Comparison of ENCODE assay signal across 8 cellular contexts in genomic region chr1:207750901-207751300, GRCh38.
DNase-seq lines count a peak whose midpoint lies in the region; ATAC-seq and TF ChIP-seq lines count a peak whose summit lies in the region.

No MANE protein-coding gene starts in this region.

- H3K36me3 ChIP-seq in DND-41 (ENCODE audit: insufficient read depth, low read length) (peaks cover 2% of the 10 kb centered on the region), NT2/D1 (ENCODE audit: insufficient read depth, insufficient read length, low read length) (peaks cover 2% of the 10 kb centered on the region), parathyroid adenoma (ENCODE audit: control insufficient read depth, insufficient read depth, low read length) (no peaks in the 10 kb centered on the region)

- H3K4me3 ChIP-seq in DND-41 (ENCODE audit: low read depth in 1 of 2, low read length in 2 of 2): peak overlapping the region; percentile 53 to 87
- H3K4me3 ChIP-seq in NT2/D1 (ENCODE audit: insufficient read length, low read depth): peak overlapping the region; percentile 99
- H3K4me3 ChIP-seq in epithelial cell of esophagus (ENCODE audit: low read length): peak overlapping the region; percentile 91
- H3K4me3 ChIP-seq in parathyroid adenoma (ENCODE audit: low read depth, low read length): peak overlapping the region; percentile 95

- peaks cover 61% of the 10 kb centered on the region for H3K4me1 ChIP-seq in DND-41 (ENCODE audit: insufficient read depth, low read length)
- no peaks in the 10 kb centered on the region for H3K4me1 ChIP-seq in NT2/D1 (ENCODE audit: insufficient read depth, insufficient read length)
- H3K4me1 ChIP-seq in parathyroid adenoma: no peaks in the 10 kb centered on the region

- peaks cover 30% of the 10 kb centered on the region for H4K20me1 ChIP-seq in DND-41 (ENCODE audit: insufficient read depth, low read length)

- H3K9me3 ChIP-seq in DND-41 (ENCODE audit: insufficient read depth, low read length, severe bottlenecking): no peaks in the 10 kb centered on the region
- no peaks in the 10 kb centered on the region for H3K9me3 ChIP-seq in NT2/D1 (ENCODE audit: insufficient read depth, low read length)
- no peaks in the 10 kb centered on the region for H3K9me3 ChIP-seq in parathyroid adenoma (ENCODE audit: control insufficient read depth, low read length)

- H3K4me2 ChIP-seq in DND-41 (ENCODE audit: insufficient read depth, low read length): peak overlapping the region; percentile 81
- peak overlapping the region; percentile 65 for H3K4me2 ChIP-seq in parathyroid adenoma (ENCODE audit: low read length)

- TF ChIP-seq CTCF in DND-41 (IDR thresholded peaks at IDR 0.05; ENCODE audit: borderline replicate concordance, extremely low read depth, low read length, poor library complexity, severe bottlenecking) (no peak), epithelial cell of esophagus (IDR thresholded peaks at IDR 0.05; ENCODE audit: insufficient read depth, low read depth, low read length, missing control alignments) (no peak), parathyroid adenoma (IDR thresholded peaks at IDR 0.05) (no peak)

- H3K27me3 ChIP-seq in DND-41 (ENCODE audit: insufficient read depth, low read length, poor library complexity) (no peaks in the 10 kb centered on the region), NT2/D1 (ENCODE audit: insufficient read depth, insufficient read length) (no peaks in the 10 kb centered on the region), parathyroid adenoma (ENCODE audit: control insufficient read depth, insufficient read depth, low read length) (no peaks in the 10 kb centered on the region)

- H2AFZ ChIP-seq in DND-41 (ENCODE audit: low read depth, low read length) (peak overlapping the region; percentile 90), parathyroid adenoma (peak overlapping the region; percentile 89)

- H3K79me2 ChIP-seq in DND-41 (ENCODE audit: insufficient read depth, low read length) (peaks cover 55% of the 10 kb centered on the region), parathyroid adenoma (peaks cover 18% of the 10 kb centered on the region)

- DNase-seq in DND-41 (no peak), NT2/D1 (ENCODE audit: low read depth, low spot score) (no peak), epithelial cell of esophagus (ENCODE audit: low read depth) (peak; percentile 43)
- DNase-seq in stimulated activated naive CD4-positive, alpha-beta T cell (lab: John Stamatoyannopoulos, UW): no peak

- H3K9ac ChIP-seq in DND-41 (ENCODE audit: low read depth, low read length) (peak overlapping the region; percentile 73), NT2/D1 (ENCODE audit: insufficient read length, low read depth) (peak overlapping the region; percentile 98), parathyroid adenoma (no peak overlapping the region)

- H3K27ac ChIP-seq in DND-41 (ENCODE audit: low read length) (peak overlapping the region; percentile 93), parathyroid adenoma (peak overlapping the region; percentile 92)

- ATAC-seq in DND-41 (ENCODE audit: insufficient read depth, low read depth) (no peak), HG02588 (IDR thresholded peaks at IDR 0.05; ENCODE audit: unreplicated experiment) (no peak), HG03432 (IDR thresholded peaks at IDR 0.05; ENCODE audit: unreplicated experiment) (no peak), GM21447 (IDR thresholded peaks at IDR 0.05; ENCODE audit: unreplicated experiment) (no peak)
